Comparison of ENCODE assay signal across 1 cellular context in genomic region chr10:16314259-16314658, GRCh38.
TF ChIP-seq lines count a peak whose summit lies in the region.

No MANE protein-coding gene starts in this region.

TF ChIP-seq in WTC11, 78 proteins besides CTCF, POLR2A, EP300 and RAD21 (continued from another document):
- TF ChIP-seq, protein P1, sequence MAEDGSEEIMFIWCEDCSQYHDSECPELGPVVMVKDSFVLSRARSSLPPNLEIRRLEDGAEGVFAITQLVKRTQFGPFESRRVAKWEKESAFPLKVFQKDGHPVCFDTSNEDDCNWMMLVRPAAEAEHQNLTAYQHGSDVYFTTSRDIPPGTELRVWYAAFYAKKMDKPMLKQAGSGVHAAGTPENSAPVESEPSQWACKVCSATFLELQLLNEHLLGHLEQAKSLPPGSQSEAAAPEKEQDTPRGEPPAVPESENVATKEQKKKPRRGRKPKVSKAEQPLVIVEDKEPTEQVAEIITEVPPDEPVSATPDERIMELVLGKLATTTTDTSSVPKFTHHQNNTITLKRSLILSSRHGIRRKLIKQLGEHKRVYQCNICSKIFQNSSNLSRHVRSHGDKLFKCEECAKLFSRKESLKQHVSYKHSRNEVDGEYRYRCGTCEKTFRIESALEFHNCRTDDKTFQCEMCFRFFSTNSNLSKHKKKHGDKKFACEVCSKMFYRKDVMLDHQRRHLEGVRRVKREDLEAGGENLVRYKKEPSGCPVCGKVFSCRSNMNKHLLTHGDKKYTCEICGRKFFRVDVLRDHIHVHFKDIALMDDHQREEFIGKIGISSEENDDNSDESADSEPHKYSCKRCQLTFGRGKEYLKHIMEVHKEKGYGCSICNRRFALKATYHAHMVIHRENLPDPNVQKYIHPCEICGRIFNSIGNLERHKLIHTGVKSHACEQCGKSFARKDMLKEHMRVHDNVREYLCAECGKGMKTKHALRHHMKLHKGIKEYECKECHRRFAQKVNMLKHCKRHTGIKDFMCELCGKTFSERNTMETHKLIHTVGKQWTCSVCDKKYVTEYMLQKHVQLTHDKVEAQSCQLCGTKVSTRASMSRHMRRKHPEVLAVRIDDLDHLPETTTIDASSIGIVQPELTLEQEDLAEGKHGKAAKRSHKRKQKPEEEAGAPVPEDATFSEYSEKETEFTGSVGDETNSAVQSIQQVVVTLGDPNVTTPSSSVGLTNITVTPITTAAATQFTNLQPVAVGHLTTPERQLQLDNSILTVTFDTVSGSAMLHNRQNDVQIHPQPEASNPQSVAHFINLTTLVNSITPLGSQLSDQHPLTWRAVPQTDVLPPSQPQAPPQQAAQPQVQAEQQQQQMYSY (CRISPR knock-in tag; IDR thresholded peaks at IDR 0.05) = no peak
